1 cellular context compared by ENCODE assay signal in genomic region chr6:106783631-106784566, GRCh38.
TF ChIP-seq lines count a peak whose summit lies in the region.

No MANE protein-coding gene starts in this region.

TF ChIP-seq in SK-N-SH, 30 proteins besides CTCF, POLR2A, EP300 and RAD21 (continued from another document):
- TF ChIP-seq MAX (IDR thresholded peaks at IDR 0.05; ENCODE audit: low read depth) (no peak), NFIC (IDR thresholded peaks at IDR 0.05; ENCODE audit: borderline replicate concordance) (no peak), YY1 (IDR thresholded peaks at IDR 0.05; ENCODE audit: low read depth) (no peak), EZH2phosphoT487 (IDR thresholded peaks at IDR 0.05; ENCODE audit: borderline replicate concordance, low read depth) (no peak)
